ENCODE assay signal across 19 cellular contexts in genomic region chr1:8539683-8540082, GRCh38.
DNase-seq lines count a peak whose midpoint lies in the region; ATAC-seq and TF ChIP-seq lines count a peak whose summit lies in the region.
"Had no signal": no experiment of that assay in that cellular context is flagged by ENCODE, and none has a peak within 500 bp of the region (broad histone marks: within the 10 kb centered on the region; RNA-seq: fewer than 3 reads in every experiment).

No MANE protein-coding gene starts in this region.

- peak overlapping the region; percentile 35 for H3K27ac Mint-ChIP-seq in activated CD8-positive, alpha-beta T cell treated with anti-CD3 and anti-CD28 coated beads for 36 hours
- H3K27ac Mint-ChIP-seq in activated CD8-positive, alpha-beta T cell treated with anti-CD3 and anti-CD28 coated beads, Interleukin-2, amount 10 ng/mL, durations not matched to agents 7 days and 5 days = no peak overlapping the region
- H3K27ac Mint-ChIP-seq: endodermal cell had no signal

- peak; percentile 21 for DNase-seq in activated CD8-positive, alpha-beta T cell treated with anti-CD3 and anti-CD28 coated beads for 36 hours
- DNase-seq in activated CD8-positive, alpha-beta T cell treated with anti-CD3 and anti-CD28 coated beads, Interleukin-2, amount 10 ng/mL, durations not matched to agents 7 days and 5 days = no peak
- DNase-seq in NB4 (ENCODE audit: low read depth) (peak; percentile 74), foreskin keratinocyte (no peak), tibial artery (no peak), left lung (no peak), left lobe of liver (ENCODE audit: low spot score) (no peak)
- DNase-seq: activated naive CD4-positive, alpha-beta T cell treated with anti-CD3 and anti-CD28 coated beads, Interleukin-2, amount 50 U/mL, for 16 hours; DMS 273 treated with DMSO at 0.1 percent for 48 hours; endodermal cell; H7; head of caudate nucleus; left ventricle myocardium superior; NCI-H1436; sigmoid colon; stimulated activated naive CD4-positive, alpha-beta T cell treated with Interleukin-2 at 50 U/mL for 16 hours had no signal

- no peaks in the 10 kb centered on the region for H3K27me3 Mint-ChIP-seq in activated CD8-positive, alpha-beta T cell treated with anti-CD3 and anti-CD28 coated beads for 36 hours
- H3K27me3 Mint-ChIP-seq in activated CD8-positive, alpha-beta T cell treated with anti-CD3 and anti-CD28 coated beads, Interleukin-2, amount 10 ng/mL, durations not matched to agents 7 days and 5 days (ENCODE audit: low read depth) = no peaks in the 10 kb centered on the region

- POLR2A ChIA-PET in activated CD8-positive, alpha-beta T cell treated with anti-CD3 and anti-CD28 coated beads for 36 hours (lab: Charles Lee) = interaction anchor here (1.0 to 1.4 kb wide), 3 partner anchors 14 to 122 kb away, joined by 3 to 5 read pairs (median 4); no protein-coding TSS in a partner anchor
- POLR2A ChIA-PET in activated CD8-positive, alpha-beta T cell treated with anti-CD3 and anti-CD28 coated beads, Interleukin-2, amount 10 ng/mL, durations not matched to agents 7 days and 5 days (lab: Charles Lee) = interaction anchor here (1.3 kb wide), 1 partner anchor 16 kb away, joined by 4 read pairs; no protein-coding TSS in a partner anchor

- H3K4me1 ChIP-seq in foreskin keratinocyte = peaks cover 30% of the 10 kb centered on the region
- peaks cover 0 to 34% (median 9%) of the 10 kb centered on the region in 4 donors for H3K4me1 ChIP-seq in tibial artery
- H3K4me1 ChIP-seq in left lung = peaks cover 0 to 3% of the 10 kb centered on the region in 2 donors

- H3K9me3 Mint-ChIP-seq in activated CD8-positive, alpha-beta T cell treated with anti-CD3 and anti-CD28 coated beads for 36 hours = peaks cover 6% of the 10 kb centered on the region
- H3K9me3 Mint-ChIP-seq in activated CD8-positive, alpha-beta T cell treated with anti-CD3 and anti-CD28 coated beads, Interleukin-2, amount 10 ng/mL, durations not matched to agents 7 days and 5 days (ENCODE audit: insufficient read depth) = peaks cover 7% of the 10 kb centered on the region

- H3K36me3 ChIP-seq in tibial artery (peaks cover 0 to 3% (median 0%) of the 10 kb centered on the region in 3 donors), left lung (no peaks in the 10 kb centered on the region)
- H3K36me3 ChIP-seq: sigmoid colon, SJSA1 had no signal

- peaks cover 22% of the 10 kb centered on the region for H3K36me3 Mint-ChIP-seq in activated CD8-positive, alpha-beta T cell treated with anti-CD3 and anti-CD28 coated beads for 36 hours (ENCODE audit: low read depth)
- H3K36me3 Mint-ChIP-seq in activated CD8-positive, alpha-beta T cell treated with anti-CD3 and anti-CD28 coated beads, Interleukin-2, amount 10 ng/mL, durations not matched to agents 7 days and 5 days (ENCODE audit: low read depth) = peaks cover 18% of the 10 kb centered on the region

- TF ChIP-seq POLR2A in NB4 (IDR thresholded peaks at IDR 0.05; ENCODE audit: extremely low read depth, insufficient read length) = no peak

- no peak overlapping the region for H3K4me3 ChIP-seq in NB4 (ENCODE audit: low read depth, low read length)
- no peak overlapping the region for H3K4me3 ChIP-seq in tibial artery
- no peak overlapping the region for H3K4me3 ChIP-seq in left lung
- H3K4me3 ChIP-seq: sigmoid colon, SJSA1 had no signal

- peaks cover 34% of the 10 kb centered on the region for H3K4me1 Mint-ChIP-seq in activated CD8-positive, alpha-beta T cell treated with anti-CD3 and anti-CD28 coated beads for 36 hours (ENCODE audit: low read depth)
- H3K4me1 Mint-ChIP-seq in activated CD8-positive, alpha-beta T cell treated with anti-CD3 and anti-CD28 coated beads, Interleukin-2, amount 10 ng/mL, durations not matched to agents 7 days and 5 days (ENCODE audit: low read depth) = peaks cover 22% of the 10 kb centered on the region
- H3K4me1 Mint-ChIP-seq: CD14-positive monocyte, endodermal cell had no signal

- intact Hi-C loops in activated CD8-positive, alpha-beta T cell treated with anti-CD3 and anti-CD28 coated beads for 36 hours (cut with micrococcal nuclease) = no loop called here
- intact Hi-C loops in tibial artery (cut with DNase I; ENCODE audit: low total_unique reads) = no loop called here
- intact Hi-C loops in left lung (cut with DNase I) = no loop called here

- H3K27me3 ChIP-seq in foreskin keratinocyte = no peaks in the 10 kb centered on the region
- no peaks in the 10 kb centered on the region for H3K27me3 ChIP-seq in tibial artery
- no peaks in the 10 kb centered on the region for H3K27me3 ChIP-seq in left lung
- H3K27me3 ChIP-seq: sigmoid colon, SJSA1 had no signal

- no peak overlapping the region for H3K4me3 Mint-ChIP-seq in activated CD8-positive, alpha-beta T cell treated with anti-CD3 and anti-CD28 coated beads for 36 hours
- no peak overlapping the region for H3K4me3 Mint-ChIP-seq in activated CD8-positive, alpha-beta T cell treated with anti-CD3 and anti-CD28 coated beads, Interleukin-2, amount 10 ng/mL, durations not matched to agents 7 days and 5 days
- H3K4me3 Mint-ChIP-seq: CD14-positive monocyte, endodermal cell had no signal

- ATAC-seq in activated CD8-positive, alpha-beta T cell treated with anti-CD3 and anti-CD28 coated beads for 36 hours = peak; percentile 50
- ATAC-seq in activated CD8-positive, alpha-beta T cell treated with anti-CD3 and anti-CD28 coated beads, Interleukin-2, amount 10 ng/mL, durations not matched to agents 7 days and 5 days = no peak
- ATAC-seq in foreskin keratinocyte (no peak), GM18520 (IDR thresholded peaks at IDR 0.05; ENCODE audit: unreplicated experiment) (no peak), left lung (no peak), left lobe of liver (no peak)
- ATAC-seq: left ventricle myocardium superior had no signal

- TF ChIP-seq CTCF in activated CD8-positive, alpha-beta T cell treated with anti-CD3 and anti-CD28 coated beads for 36 hours (IDR thresholded peaks at IDR 0.05) = no peak
- TF ChIP-seq CTCF in NB4 (IDR thresholded peaks at IDR 0.05; ENCODE audit: low read depth, low read length) (no peak), foreskin keratinocyte (conservative IDR thresholded peaks at IDR 0.05) (no peak), tibial artery (IDR thresholded peaks at IDR 0.05) (no peak), left lung (IDR thresholded peaks at IDR 0.05) (no peak)

- H3K9me3 ChIP-seq in tibial artery = no peaks in the 10 kb centered on the region
- H3K9me3 ChIP-seq in left lung = no peaks in the 10 kb centered on the region
- H3K9me3 ChIP-seq: sigmoid colon, SJSA1 had no signal

- CTCF ChIA-PET in activated CD8-positive, alpha-beta T cell treated with anti-CD3 and anti-CD28 coated beads for 36 hours (lab: Charles Lee) = interaction anchor here (1.6 kb wide), 2 partner anchors 29 to 309 kb away, joined by 3 to 6 read pairs; no protein-coding TSS in a partner anchor
- CTCF ChIA-PET in activated CD8-positive, alpha-beta T cell treated with anti-CD3 and anti-CD28 coated beads, Interleukin-2, amount 10 ng/mL, durations not matched to agents 7 days and 5 days (lab: Charles Lee) = interaction anchor here (1.2 to 1.8 kb wide), 4 partner anchors 12 to 131 kb away, joined by 3 to 5 read pairs (median 4); no protein-coding TSS in a partner anchor

- H3K27ac ChIP-seq in foreskin keratinocyte (peak overlapping the region; percentile 99), tibial artery (peak overlapping the region; percentile 65 to 79), left lung (no peak overlapping the region)
- H3K27ac ChIP-seq: SJSA1 had no signal

Comparison
In these comparisons a context has a peak if more than half of its experiments do, and no peak if none do; other contexts are left out.
1. DNase-seq: peak in activated CD8-positive, alpha-beta T cell treated with anti-CD3 and anti-CD28 coated beads for 36 hours (single experiment) and NB4 (single experiment); none in activated CD8-positive, alpha-beta T cell treated with anti-CD3 and anti-CD28 coated beads, Interleukin-2, amount 10 ng/mL, durations not matched to agents 7 days and 5 days (single experiment), foreskin keratinocyte (0 of 2), tibial artery (0 of 2), left lung (0 of 2) and left lobe of liver (single experiment).
2. H3K27ac ChIP-seq: peak in foreskin keratinocyte (single experiment) and tibial artery (2 of 2); none in left lung (0 of 2).